Comparison of ENCODE assay signal across 20 cellular contexts in the genomic region with DNA sequence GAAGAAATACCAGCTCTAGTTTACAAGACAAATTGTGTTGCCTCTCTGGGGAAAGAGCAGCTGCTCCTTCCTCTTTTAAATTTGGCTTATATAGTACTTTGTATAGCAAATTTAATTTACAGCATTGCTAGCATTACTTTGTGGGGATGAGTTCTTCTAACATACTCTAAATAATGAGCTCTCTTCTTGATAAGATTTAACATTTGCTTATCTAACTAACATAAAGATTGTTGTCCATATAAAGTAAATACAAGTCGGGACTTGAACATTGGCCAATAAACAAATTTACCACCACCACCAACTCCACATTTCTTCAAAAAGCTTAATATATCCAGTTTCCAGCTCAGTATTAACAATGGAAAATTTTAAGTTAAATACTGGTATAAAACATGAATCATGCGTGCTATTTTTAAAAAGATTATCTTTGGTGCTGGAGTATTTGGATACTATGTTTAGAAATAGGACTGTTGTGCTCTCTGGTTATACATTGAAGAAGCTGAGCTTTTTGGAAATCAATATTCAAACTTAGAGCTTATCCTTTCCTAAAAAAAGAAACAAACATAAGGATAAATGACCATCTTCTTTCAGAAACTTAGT.
"Had no signal": no experiment of that assay in that cellular context is flagged by ENCODE, and none has a peak within 500 bp of the region (broad histone marks: within the 10 kb centered on the region; RNA-seq: fewer than 3 reads in every experiment).

No MANE protein-coding gene starts in this region.

- DNase-seq: activated CD4-positive, alpha-beta T cell treated with anti-CD3 and anti-CD28 coated beads, Interleukin-2, amount 50 U/mL, for 4 hours; activated gamma-delta T cell treated with Interleukin-2 at 50 U/mL for 16 hours; amniotic stem cell; foreskin melanocyte; kidney glomerular epithelial cell; left ventricle myocardium inferior; mammary epithelial cell; naive B cell; stimulated activated CD4-positive, alpha-beta T cell treated with anti-CD3 and anti-CD28 coated beads, Interleukin-15, amount 100 ng/mL, for 24 hours; stimulated activated CD4-positive, alpha-beta T cell treated with anti-CD3 and anti-CD28 coated beads, Interleukin-2, amount 100 ng/mL, for 48 hours; T-helper 2 cell; trophoblast cell; WERI-Rb-1 had no signal

- ATAC-seq: activated naive CD4-positive, alpha-beta T cell treated with anti-CD3 and anti-CD28 coated beads, Interleukin-2, amount 50 U/mL, for 72 hours had no signal

- H3K4me3 ChIP-seq: cardiac muscle cell, left ventricle myocardium inferior, neural progenitor cell, prostate gland, right atrium auricular region, skin epidermis, vagina had no signal

- H2AFZ ChIP-seq: neural progenitor cell had no signal

- H3K27ac ChIP-seq: cardiac muscle cell, left ventricle myocardium inferior, neural progenitor cell, prostate gland, right atrium auricular region, skin epidermis, vagina, WERI-Rb-1 had no signal

- H3K4me1 ChIP-seq: neural progenitor cell, prostate gland had no signal

- H3K9me3 ChIP-seq: prostate gland, right atrium auricular region, vagina had no signal

- H3K27me3 ChIP-seq: cardiac muscle cell, neural progenitor cell, right atrium auricular region, vagina had no signal

- H3K4me2 ChIP-seq: neural progenitor cell had no signal

- H3K36me3 ChIP-seq: cardiac muscle cell, left ventricle myocardium inferior, neural progenitor cell, prostate gland, right atrium auricular region, vagina, WERI-Rb-1 had no signal
